Comparison of ENCODE assay signal across 1 cellular context in genomic region chr17:8226536-8227237, GRCh38.
TF ChIP-seq lines count a peak whose summit lies in the region.

No MANE protein-coding gene starts in this region.

TF ChIP-seq in GM12878, 131 proteins besides CTCF, POLR2A, EP300 and RAD21 (continued from another document):
- TF ChIP-seq ZBTB33 (IDR thresholded peaks at IDR 0.05) (no peak), ZNF592 (IDR thresholded peaks at IDR 0.05) (no peak), BCL11A (IDR thresholded peaks at IDR 0.05; ENCODE audit: low read depth, low read length) (no peak), CHD2 (IDR thresholded peaks at IDR 0.05; ENCODE audit: borderline replicate concordance, low read depth, low read length) (no peak)
- TF ChIP-seq, protein P1, sequence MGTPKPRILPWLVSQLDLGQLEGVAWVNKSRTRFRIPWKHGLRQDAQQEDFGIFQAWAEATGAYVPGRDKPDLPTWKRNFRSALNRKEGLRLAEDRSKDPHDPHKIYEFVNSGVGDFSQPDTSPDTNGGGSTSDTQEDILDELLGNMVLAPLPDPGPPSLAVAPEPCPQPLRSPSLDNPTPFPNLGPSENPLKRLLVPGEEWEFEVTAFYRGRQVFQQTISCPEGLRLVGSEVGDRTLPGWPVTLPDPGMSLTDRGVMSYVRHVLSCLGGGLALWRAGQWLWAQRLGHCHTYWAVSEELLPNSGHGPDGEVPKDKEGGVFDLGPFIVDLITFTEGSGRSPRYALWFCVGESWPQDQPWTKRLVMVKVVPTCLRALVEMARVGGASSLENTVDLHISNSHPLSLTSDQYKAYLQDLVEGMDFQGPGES (IDR thresholded peaks at IDR 0.05), result no peak
